ENCODE assay signal across 16 cellular contexts in genomic region chr4:76725039-76725438, GRCh38.
"Had no signal": no experiment of that assay in that cellular context is flagged by ENCODE, and none has a peak within 500 bp of the region (broad histone marks: within the 10 kb centered on the region; RNA-seq: fewer than 3 reads in every experiment).

No MANE protein-coding gene starts in this region.

- H3K4me3 ChIP-seq: lower lobe of right lung, prostate gland, spleen had no signal

- H3K36me3 Mint-ChIP-seq: activated naive CD8-positive, alpha-beta T cell; naive thymus-derived CD8-positive, alpha-beta T cell; stimulated activated naive B cell treated with anti-CD40 and anti-IgM and Interleukin-4, amounts not matched to agents 10 μg/mL and 1 μg/mL and 100 μg/mL, for 72 hours had no signal

- H3K36me3 ChIP-seq: lower lobe of right lung, prostate gland, spleen had no signal

- H3K27ac ChIP-seq: lower lobe of right lung had no signal

- H3K9me3 Mint-ChIP-seq: stimulated activated naive B cell treated with anti-CD40 and anti-IgM and Interleukin-4, amounts not matched to agents 10 μg/mL and 1 μg/mL and 100 μg/mL, for 72 hours; type B pancreatic cell had no signal

- DNase-seq: activated T-cell treated with anti-CD3 and anti-CD28 coated beads, Interleukin-2, amount 50 U/mL, for 1 hour; hypothalamus; kidney glomerular epithelial cell; lower lobe of right lung; naive thymus-derived CD8-positive, alpha-beta T cell; nucleus accumbens; spleen; stimulated activated CD4-positive, alpha-beta T cell treated with anti-CD3 and anti-CD28 coated beads, Interleukin-1b, Interleukin-23, amount 100 ng/mL, for 48 hours; stimulated activated naive B cell treated with anti-CD40 and anti-IgM and Interleukin-4, amounts not matched to agents 10 μg/mL and 1 μg/mL and 100 μg/mL, for 72 hours had no signal

- H3K9me3 ChIP-seq: lower lobe of right lung, prostate gland, spleen had no signal

- H3K27ac Mint-ChIP-seq: activated naive CD8-positive, alpha-beta T cell; naive thymus-derived CD8-positive, alpha-beta T cell; stimulated activated naive B cell treated with anti-CD40 and anti-IgM and Interleukin-4, amounts not matched to agents 10 μg/mL and 1 μg/mL and 100 μg/mL, for 72 hours had no signal

- H3K27me3 Mint-ChIP-seq: type B pancreatic cell had no signal

- H3K4me3 Mint-ChIP-seq: activated naive CD8-positive, alpha-beta T cell; stimulated activated naive B cell treated with anti-CD40 and anti-IgM and Interleukin-4, amounts not matched to agents 10 μg/mL and 1 μg/mL and 100 μg/mL, for 72 hours; type B pancreatic cell had no signal

- FAIRE-seq: TTC549 had no signal

- ATAC-seq: activated CD4-positive, CD25-positive, alpha-beta regulatory T cell treated with anti-CD3 and anti-CD28 coated beads, Interleukin-2, amount 50 U/mL, for 24 hours; esophagus mucosa; lower lobe of right lung; naive thymus-derived CD8-positive, alpha-beta T cell; sciatic nerve; stimulated activated naive B cell treated with anti-CD40 and anti-IgM and Interleukin-4, amounts not matched to agents 10 μg/mL and 1 μg/mL and 100 μg/mL, for 72 hours had no signal
